In the genomic region with DNA sequence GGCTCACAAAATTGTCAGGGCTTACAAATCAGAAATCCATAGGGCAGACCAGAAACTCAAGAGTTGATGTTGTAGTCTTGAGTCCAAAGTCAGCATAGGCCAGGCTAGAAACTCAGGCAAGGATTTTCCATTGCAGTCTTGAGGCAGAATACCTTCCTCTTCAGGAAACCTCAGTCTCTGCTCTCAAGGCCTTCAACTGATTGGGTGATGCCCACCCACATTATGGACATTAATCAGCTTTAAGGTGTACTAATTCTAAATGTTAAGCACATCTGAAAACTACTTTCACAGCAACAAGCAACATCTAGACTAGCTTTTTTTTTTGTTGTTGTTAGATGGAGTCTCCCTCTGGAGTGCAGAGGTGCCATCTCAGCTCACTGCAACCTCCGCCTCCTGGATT, we compare ENCODE assay signal across 40 cellular contexts. TPM values are rescaled to one million over a fixed set of nuclear protein-coding genes. Genes with fewer than 3 reads are reported as not detected.
"Had no signal": no experiment of that assay in that cellular context is flagged by ENCODE, and none has a peak within 500 bp of the region (broad histone marks: within the 10 kb centered on the region; RNA-seq: fewer than 3 reads in every experiment).

No MANE protein-coding gene starts in this region.

- H3K27me3 ChIP-seq: adrenal gland, ascending aorta, brain microvascular endothelial cell, breast epithelium, cardiac muscle cell had no signal

- H3K4me1 ChIP-seq: adrenal gland, ascending aorta, body of pancreas, breast epithelium had no signal

- DNase-seq: activated effector memory CD4-positive, alpha-beta T cell treated with anti-CD3 and anti-CD28 coated beads, Interleukin-2, amount 50 U/mL, for 16 hours; activated effector memory CD4-positive, alpha-beta T cell treated with Interleukin-2 at 50 U/mL for 16 hours; activated gamma-delta T cell; activated gamma-delta T cell treated with Interleukin-2 at 50 U/mL for 16 hours; activated naive CD4-positive, alpha-beta T cell treated with anti-CD3 and anti-CD28 coated beads for 36 hours; activated naive CD4-positive, alpha-beta T cell treated with anti-CD3 and anti-CD28 coated beads, Interleukin-2, amount 10 ng/mL, durations not matched to agents 7 days and 5 days; activated naive CD4-positive, alpha-beta T cell treated with anti-CD3 and anti-CD28 coated beads, Interleukin-2, amount 50 U/mL, for 16 hours; activated naive CD4-positive, alpha-beta T cell treated with Interleukin-2 at 50 U/mL for 16 hours; activated naive CD8-positive, alpha-beta T cell treated with anti-CD3 and anti-CD28 coated beads for 36 hours; activated naive CD8-positive, alpha-beta T cell treated with anti-CD3 and anti-CD28 coated beads, Interleukin-2, amount 10 ng/mL, durations not matched to agents 7 days and 5 days; activated naive CD8-positive, alpha-beta T cell treated with anti-CD3 and anti-CD28 coated beads, Interleukin-2, amount 50 U/mL, for 24 hours; activated T-cell treated with anti-CD3 and anti-CD28 coated beads, Interleukin-2, amount 50 U/mL, for 1 hour; activated T-cell treated with anti-CD3 and anti-CD28 coated beads, Interleukin-2, amount 50 U/mL, for 24 hours; activated T-cell treated with anti-CD3 and anti-CD28 coated beads, Interleukin-2, amount 50 U/mL, for 4 hours; activated T-cell treated with anti-CD3 and anti-CD28 coated beads, Interleukin-2, amount 50 U/mL, for 48 hours; activated T-cell treated with anti-CD3 and anti-CD28 coated beads, Interleukin-2, amount 50 U/mL, for 72 hours; adrenal gland; amniotic stem cell; amygdala; anterior cingulate cortex; aorta; body of pancreas; brain microvascular endothelial cell; caudate nucleus; central memory CD4-positive, alpha-beta T cell; cerebellar nuclear complex had no signal

- H3K9me3 Mint-ChIP-seq: activated naive CD4-positive, alpha-beta T cell treated with anti-CD3 and anti-CD28 coated beads, Interleukin-2, amount 10 ng/mL, durations not matched to agents 7 days and 5 days; activated naive CD4-positive, alpha-beta T cell treated with anti-CD3 and anti-CD28 coated beads, Interleukin-2, amount 50 U/mL, for 24 hours; activated naive CD4-positive, alpha-beta T cell treated with anti-CD3 and anti-CD28 coated beads, Interleukin-2, amount 50 U/mL, for 72 hours; activated naive CD8-positive, alpha-beta T cell treated with anti-CD3 and anti-CD28 coated beads, Interleukin-2, amount 50 U/mL, for 24 hours; activated T-cell treated with anti-CD3 and anti-CD28 coated beads, Interleukin-2, amount 50 U/mL, for 24 hours; activated T-cell treated with anti-CD3 and anti-CD28 coated beads, Interleukin-2, amount 50 U/mL, for 4 hours; activated T-cell treated with anti-CD3 and anti-CD28 coated beads, Interleukin-2, amount 50 U/mL, for 72 hours; activated T-helper 1 cell treated with anti-CD3 and anti-CD28 coated beads, Interleukin-12 subunit alpha, Interleukin-12 subunit beta, Interleukin-2, Interleukin-4 antibody, amounts not matched to agents 30 ng/mL and 10 ng/mL and 1 ng/mL, durations not matched to agents 14 hours and 24 hours and 36 hours; activated T-helper 17 cell treated with anti-CD3 and anti-CD28 coated beads, Interleukin-2, amount 50 U/mL, for 72 hours; central memory CD8-positive, alpha-beta T cell had no signal

- H3K4me3 ChIP-seq: adrenal gland, ascending aorta, body of pancreas, breast epithelium, cardiac muscle cell had no signal

- H3K36me3 Mint-ChIP-seq: activated naive CD4-positive, alpha-beta T cell treated with anti-CD3 and anti-CD28 coated beads, Interleukin-2, amount 10 ng/mL, durations not matched to agents 7 days and 5 days; activated naive CD4-positive, alpha-beta T cell treated with anti-CD3 and anti-CD28 coated beads, Interleukin-2, amount 50 U/mL, for 24 hours; activated naive CD4-positive, alpha-beta T cell treated with anti-CD3 and anti-CD28 coated beads, Interleukin-2, amount 50 U/mL, for 72 hours; activated naive CD8-positive, alpha-beta T cell; activated naive CD8-positive, alpha-beta T cell treated with anti-CD3 and anti-CD28 coated beads for 36 hours; activated naive CD8-positive, alpha-beta T cell treated with anti-CD3 and anti-CD28 coated beads, Interleukin-2, amount 10 ng/mL, durations not matched to agents 7 days and 5 days; brain had no signal

- H3K9me3 ChIP-seq: adrenal gland, ascending aorta, body of pancreas, breast epithelium had no signal

- H3K36me3 ChIP-seq: adrenal gland, ascending aorta, brain microvascular endothelial cell, breast epithelium, cardiac muscle cell had no signal

- FAIRE-seq: astrocyte, bronchial epithelial cell had no signal

- H3K27ac Mint-ChIP-seq: activated naive CD4-positive, alpha-beta T cell treated with anti-CD3 and anti-CD28 coated beads for 36 hours; activated naive CD4-positive, alpha-beta T cell treated with anti-CD3 and anti-CD28 coated beads, Interleukin-2, amount 10 ng/mL, durations not matched to agents 7 days and 5 days; activated naive CD4-positive, alpha-beta T cell treated with anti-CD3 and anti-CD28 coated beads, Interleukin-2, amount 50 U/mL, for 24 hours; activated naive CD4-positive, alpha-beta T cell treated with anti-CD3 and anti-CD28 coated beads, Interleukin-2, amount 50 U/mL, for 72 hours; activated naive CD8-positive, alpha-beta T cell; activated naive CD8-positive, alpha-beta T cell treated with anti-CD3 and anti-CD28 coated beads for 36 hours; activated naive CD8-positive, alpha-beta T cell treated with anti-CD3 and anti-CD28 coated beads, Interleukin-2, amount 10 ng/mL, durations not matched to agents 7 days and 5 days; activated naive CD8-positive, alpha-beta T cell treated with anti-CD3 and anti-CD28 coated beads, Interleukin-2, amount 50 U/mL, for 24 hours; activated T-cell treated with anti-CD3 and anti-CD28 coated beads, Interleukin-2, amount 50 U/mL, for 24 hours; activated T-cell treated with anti-CD3 and anti-CD28 coated beads, Interleukin-2, amount 50 U/mL, for 72 hours; activated T-helper 1 cell treated with anti-CD3 and anti-CD28 coated beads, Interleukin-12 subunit alpha, Interleukin-12 subunit beta, Interleukin-2, Interleukin-4 antibody, amounts not matched to agents 30 ng/mL and 10 ng/mL and 1 ng/mL, durations not matched to agents 14 hours and 24 hours and 36 hours; activated T-helper 17 cell treated with anti-CD3 and anti-CD28 coated beads, Interleukin-2, amount 50 U/mL, for 72 hours; brain had no signal

- H3K4me3 Mint-ChIP-seq: activated naive CD4-positive, alpha-beta T cell treated with anti-CD3 and anti-CD28 coated beads for 36 hours; activated naive CD4-positive, alpha-beta T cell treated with anti-CD3 and anti-CD28 coated beads, Interleukin-2, amount 10 ng/mL, durations not matched to agents 7 days and 5 days; activated naive CD4-positive, alpha-beta T cell treated with anti-CD3 and anti-CD28 coated beads, Interleukin-2, amount 50 U/mL, for 24 hours; activated naive CD8-positive, alpha-beta T cell; activated naive CD8-positive, alpha-beta T cell treated with anti-CD3 and anti-CD28 coated beads for 36 hours; activated naive CD8-positive, alpha-beta T cell treated with anti-CD3 and anti-CD28 coated beads, Interleukin-2, amount 10 ng/mL, durations not matched to agents 7 days and 5 days; activated naive CD8-positive, alpha-beta T cell treated with anti-CD3 and anti-CD28 coated beads, Interleukin-2, amount 50 U/mL, for 24 hours; activated T-cell treated with anti-CD3 and anti-CD28 coated beads, Interleukin-2, amount 50 U/mL, for 24 hours; activated T-cell treated with anti-CD3 and anti-CD28 coated beads, Interleukin-2, amount 50 U/mL, for 4 hours; activated T-cell treated with anti-CD3 and anti-CD28 coated beads, Interleukin-2, amount 50 U/mL, for 72 hours; activated T-helper 1 cell treated with anti-CD3 and anti-CD28 coated beads, Interleukin-12 subunit alpha, Interleukin-12 subunit beta, Interleukin-2, Interleukin-4 antibody, amounts not matched to agents 30 ng/mL and 10 ng/mL and 1 ng/mL, durations not matched to agents 14 hours and 24 hours and 36 hours; activated T-helper 17 cell treated with anti-CD3 and anti-CD28 coated beads, Interleukin-2, amount 50 U/mL, for 72 hours; brain; central memory CD8-positive, alpha-beta T cell had no signal

- ATAC-seq: activated naive CD4-positive, alpha-beta T cell treated with anti-CD3 and anti-CD28 coated beads, Interleukin-2, amount 50 U/mL, for 72 hours; activated naive CD8-positive, alpha-beta T cell treated with anti-CD3 and anti-CD28 coated beads, Interleukin-2, amount 50 U/mL, for 24 hours; activated T-cell treated with anti-CD3 and anti-CD28 coated beads, Interleukin-2, amount 50 U/mL, for 4 hours; activated T-cell treated with anti-CD3 and anti-CD28 coated beads, Interleukin-2, amount 50 U/mL, for 72 hours; activated T-helper 17 cell treated with anti-CD3 and anti-CD28 coated beads, Interleukin-2, amount 50 U/mL, for 72 hours; body of pancreas had no signal

- H3K4me1 Mint-ChIP-seq: activated naive CD4-positive, alpha-beta T cell treated with anti-CD3 and anti-CD28 coated beads, Interleukin-2, amount 10 ng/mL, durations not matched to agents 7 days and 5 days; activated naive CD4-positive, alpha-beta T cell treated with anti-CD3 and anti-CD28 coated beads, Interleukin-2, amount 50 U/mL, for 24 hours; activated naive CD8-positive, alpha-beta T cell treated with anti-CD3 and anti-CD28 coated beads for 36 hours; activated naive CD8-positive, alpha-beta T cell treated with anti-CD3 and anti-CD28 coated beads, Interleukin-2, amount 10 ng/mL, durations not matched to agents 7 days and 5 days; activated naive CD8-positive, alpha-beta T cell treated with anti-CD3 and anti-CD28 coated beads, Interleukin-2, amount 50 U/mL, for 24 hours; activated T-helper 17 cell treated with anti-CD3 and anti-CD28 coated beads, Interleukin-2, amount 50 U/mL, for 72 hours; brain; central memory CD8-positive, alpha-beta T cell had no signal

- H3K27me3 Mint-ChIP-seq: activated T-cell treated with anti-CD3 and anti-CD28 coated beads, Interleukin-2, amount 50 U/mL, for 24 hours had no signal

- H3K27ac ChIP-seq: adrenal gland, ascending aorta, body of pancreas, brain microvascular endothelial cell, breast epithelium, cardiac muscle cell had no signal

RNA-seq across cellular contexts. Expression of a gene that starts 54.9 kb away (rescaled TPM):
- total RNA-seq: activated naive CD4-positive, alpha-beta T cell treated with anti-CD3 and anti-CD28 coated beads for 36 hours; activated naive CD4-positive, alpha-beta T cell treated with anti-CD3 and anti-CD28 coated beads, Interleukin-2, amount 50 U/mL, for 72 hours; activated naive CD8-positive, alpha-beta T cell treated with anti-CD3 and anti-CD28 coated beads for 36 hours; activated naive CD8-positive, alpha-beta T cell treated with anti-CD3 and anti-CD28 coated beads, Interleukin-2, amount 10 ng/mL, durations not matched to agents 7 days and 5 days; activated T-cell treated with anti-CD3 and anti-CD28 coated beads, Interleukin-2, amount 50 U/mL, for 4 hours; activated T-cell treated with anti-CD3 and anti-CD28 coated beads, Interleukin-2, amount 50 U/mL, for 72 hours; activated T-helper 1 cell treated with anti-CD3 and anti-CD28 coated beads, Interleukin-12 subunit alpha, Interleukin-12 subunit beta, Interleukin-2, Interleukin-4 antibody, amounts not matched to agents 30 ng/mL and 10 ng/mL and 1 ng/mL, durations not matched to agents 14 hours and 24 hours and 36 hours; activated T-helper 17 cell treated with anti-CD3 and anti-CD28 coated beads, Interleukin-2, amount 50 U/mL, for 72 hours; ascending aorta; astrocyte; bronchial epithelial cell; cardiac muscle cell; cardiac septum; chondrocyte had no signal
- polyA plus RNA-seq: cardiac muscle cell had no signal

RNA-seq across cellular contexts. Expression of a gene that starts 56.5 kb away (rescaled TPM):
- total RNA-seq: activated naive CD4-positive, alpha-beta T cell treated with anti-CD3 and anti-CD28 coated beads for 36 hours; activated naive CD4-positive, alpha-beta T cell treated with anti-CD3 and anti-CD28 coated beads, Interleukin-2, amount 50 U/mL, for 72 hours; activated naive CD8-positive, alpha-beta T cell treated with anti-CD3 and anti-CD28 coated beads for 36 hours; activated naive CD8-positive, alpha-beta T cell treated with anti-CD3 and anti-CD28 coated beads, Interleukin-2, amount 10 ng/mL, durations not matched to agents 7 days and 5 days had no signal
